In the genomic region with DNA sequence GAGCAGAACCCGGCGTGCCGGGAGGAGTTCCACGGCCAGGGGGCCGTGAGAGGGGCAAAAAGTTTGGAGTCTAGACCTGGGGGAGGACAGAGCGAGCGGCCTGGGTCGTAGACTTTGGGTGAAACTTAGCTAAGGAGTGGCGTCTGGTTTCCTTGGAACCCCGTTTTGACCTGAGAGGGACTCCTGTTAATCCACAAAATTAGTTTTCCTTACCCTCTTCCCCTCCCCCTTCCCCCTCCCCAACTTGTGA, we compare ENCODE assay signal across 8 cellular contexts. TPM values are rescaled to one million over a fixed set of nuclear protein-coding genes. Genes with fewer than 3 reads are reported as not detected.
A peak's percentile ranks its signal among the peaks of the same experiment; 100 is the strongest.
DNase-seq lines count a peak whose midpoint lies in the region; ATAC-seq lines count a peak whose summit lies in the region.

No MANE protein-coding gene starts in this region.

- H3K4me1 Mint-ChIP-seq in activated T-cell treated with anti-CD3 and anti-CD28 coated beads, Interleukin-2, amount 50 U/mL, for 72 hours (ENCODE audit: low read depth) = peaks cover 28% of the 10 kb centered on the region
- H3K4me1 Mint-ChIP-seq in activated T-helper 1 cell treated with anti-CD3 and anti-CD28 coated beads, Interleukin-12 subunit alpha, Interleukin-12 subunit beta, Interleukin-2, Interleukin-4 antibody, amounts not matched to agents 30 ng/mL and 10 ng/mL and 1 ng/mL, durations not matched to agents 14 hours and 24 hours and 36 hours (ENCODE audit: low read depth) = peaks cover 30% of the 10 kb centered on the region

- H3K36me3 ChIP-seq in iPS-18a (ENCODE audit: control insufficient read depth, low read depth, low read length) (peaks cover 13% of the 10 kb centered on the region), stomach smooth muscle (ENCODE audit: control insufficient read depth in 2 of 2, insufficient read depth in 2 of 2, low read length in 2 of 2) (no peaks in the 10 kb centered on the region)

- no peaks in the 10 kb centered on the region for H3K27me3 Mint-ChIP-seq in activated T-cell treated with anti-CD3 and anti-CD28 coated beads, Interleukin-2, amount 50 U/mL, for 72 hours (ENCODE audit: low read depth)
- H3K27me3 Mint-ChIP-seq in activated T-helper 1 cell treated with anti-CD3 and anti-CD28 coated beads, Interleukin-12 subunit alpha, Interleukin-12 subunit beta, Interleukin-2, Interleukin-4 antibody, amounts not matched to agents 30 ng/mL and 10 ng/mL and 1 ng/mL, durations not matched to agents 14 hours and 24 hours and 36 hours (ENCODE audit: insufficient read depth) = no peaks in the 10 kb centered on the region

- H3K36me3 Mint-ChIP-seq in activated T-cell treated with anti-CD3 and anti-CD28 coated beads, Interleukin-2, amount 50 U/mL, for 72 hours (ENCODE audit: insufficient read depth in 2 of 2) = peaks cover 2 to 3% of the 10 kb centered on the region in 2 donors
- peaks cover 17% of the 10 kb centered on the region for H3K36me3 Mint-ChIP-seq in activated T-helper 1 cell treated with anti-CD3 and anti-CD28 coated beads, Interleukin-12 subunit alpha, Interleukin-12 subunit beta, Interleukin-2, Interleukin-4 antibody, amounts not matched to agents 30 ng/mL and 10 ng/mL and 1 ng/mL, durations not matched to agents 14 hours and 24 hours and 36 hours (ENCODE audit: low read depth)

- no peak for DNase-seq in activated T-cell treated with anti-CD3 and anti-CD28 coated beads, Interleukin-2, amount 50 U/mL, for 72 hours
- no peak for DNase-seq in activated T-cell treated with anti-CD3 and anti-CD28 coated beads, Interleukin-2, amount 50 U/mL, for 1 hour
- no peak for DNase-seq in activated T-helper 1 cell treated with anti-CD3 and anti-CD28 coated beads, Interleukin-12 subunit alpha, Interleukin-12 subunit beta, Interleukin-2, Interleukin-4 antibody, amounts not matched to agents 30 ng/mL and 10 ng/mL and 1 ng/mL, durations not matched to agents 14 hours and 24 hours and 36 hours (ENCODE audit: low spot score)
- DNase-seq in NCI-H2171 treated with DMSO at 0.1 percent for 48 hours (lab: John Stamatoyannopoulos, UW) = no peak
- no peak for DNase-seq in NCI-H524 (lab: John Stamatoyannopoulos, UW)
- no peak for DNase-seq in glomerular visceral epithelial cell (ENCODE audit: extremely low spot score)

- H3K9me3 Mint-ChIP-seq in activated T-cell treated with anti-CD3 and anti-CD28 coated beads, Interleukin-2, amount 50 U/mL, for 72 hours = no peaks in the 10 kb centered on the region
- H3K9me3 Mint-ChIP-seq in activated T-helper 1 cell treated with anti-CD3 and anti-CD28 coated beads, Interleukin-12 subunit alpha, Interleukin-12 subunit beta, Interleukin-2, Interleukin-4 antibody, amounts not matched to agents 30 ng/mL and 10 ng/mL and 1 ng/mL, durations not matched to agents 14 hours and 24 hours and 36 hours = no peaks in the 10 kb centered on the region

- intact Hi-C loops in activated T-helper 1 cell treated with anti-CD3 and anti-CD28 coated beads, Interleukin-12 subunit alpha, Interleukin-12 subunit beta, Interleukin-2, Interleukin-4 antibody, amounts not matched to agents 30 ng/mL and 10 ng/mL and 1 ng/mL, durations not matched to agents 14 hours and 24 hours and 36 hours (cut with micrococcal nuclease) = loop anchor here (1.0 to 5.0 kb wide), 10 partner anchors 24 to 1419 kb away; partner anchors contain the start of genes CEP55, EXOC6, FRA10AC1 and RPP30

- H3K4me3 Mint-ChIP-seq in activated T-cell treated with anti-CD3 and anti-CD28 coated beads, Interleukin-2, amount 50 U/mL, for 72 hours = peak overlapping the region; percentile 87 to 95
- H3K4me3 Mint-ChIP-seq in activated T-helper 1 cell treated with anti-CD3 and anti-CD28 coated beads, Interleukin-12 subunit alpha, Interleukin-12 subunit beta, Interleukin-2, Interleukin-4 antibody, amounts not matched to agents 30 ng/mL and 10 ng/mL and 1 ng/mL, durations not matched to agents 14 hours and 24 hours and 36 hours = peak overlapping the region; percentile 93

- H3K27ac ChIP-seq in iPS-18a (ENCODE audit: low read length) (no peak overlapping the region), stomach smooth muscle (ENCODE audit: low read length) (peak overlapping the region; percentile 77)

- H3K9ac ChIP-seq in iPS-18a (ENCODE audit: low read length) (peak overlapping the region; percentile 89), stomach smooth muscle (ENCODE audit: low read length in 2 of 2) (peak overlapping the region; percentile 89 to 98)

- peak overlapping the region; percentile 92 for H3K4me3 ChIP-seq in iPS-18a (ENCODE audit: low read length)
- peak overlapping the region; percentile 90 to 95 for H3K4me3 ChIP-seq in stomach smooth muscle (ENCODE audit: low read length in 2 of 2)

- no peak overlapping the region for H3K27ac Mint-ChIP-seq in activated T-cell treated with anti-CD3 and anti-CD28 coated beads, Interleukin-2, amount 50 U/mL, for 72 hours
- H3K27ac Mint-ChIP-seq in activated T-helper 1 cell treated with anti-CD3 and anti-CD28 coated beads, Interleukin-12 subunit alpha, Interleukin-12 subunit beta, Interleukin-2, Interleukin-4 antibody, amounts not matched to agents 30 ng/mL and 10 ng/mL and 1 ng/mL, durations not matched to agents 14 hours and 24 hours and 36 hours = peak overlapping the region; percentile 85

- H3K27me3 ChIP-seq in iPS-18a (ENCODE audit: control insufficient read depth, insufficient read depth, low read length) (no peaks in the 10 kb centered on the region), stomach smooth muscle (ENCODE audit: control insufficient read depth in 1 of 2, insufficient read depth in 2 of 2, low read length in 2 of 2) (no peaks in the 10 kb centered on the region)

- H3K4me1 ChIP-seq in iPS-18a (ENCODE audit: control insufficient read depth, low read depth, low read length) = peaks cover 8% of the 10 kb centered on the region
- H3K4me1 ChIP-seq in stomach smooth muscle (ENCODE audit: control insufficient read depth, insufficient read depth, low read length) = peaks cover 14% of the 10 kb centered on the region

- ATAC-seq in activated T-cell treated with anti-CD3 and anti-CD28 coated beads, Interleukin-2, amount 50 U/mL, for 72 hours (replicated peaks in 1 of 2) = no peak

- no peaks in the 10 kb centered on the region for H3K9me3 ChIP-seq in iPS-18a (ENCODE audit: control insufficient read depth, low read depth, low read length)
- no peaks in the 10 kb centered on the region for H3K9me3 ChIP-seq in stomach smooth muscle (ENCODE audit: control insufficient read depth in 2 of 2, low read length in 2 of 2)

RNA-seq across cellular contexts. Expression of gene MARCHF5, which starts 0.6 kb away (rescaled TPM):
- 10 to 100 TPM; 29.7 to 34.2 TPM for total RNA-seq in activated T-cell treated with anti-CD3 and anti-CD28 coated beads, Interleukin-2, amount 50 U/mL, for 72 hours
- total RNA-seq in activated T-helper 1 cell treated with anti-CD3 and anti-CD28 coated beads, Interleukin-12 subunit alpha, Interleukin-12 subunit beta, Interleukin-2, Interleukin-4 antibody, amounts not matched to agents 30 ng/mL and 10 ng/mL and 1 ng/mL, durations not matched to agents 14 hours and 24 hours and 36 hours = 22.5 and 23.9 TPM in 2 replicates

RNA-seq across cellular contexts. Expression of gene CPEB3, which starts 0.7 kb away (rescaled TPM):
- 1 to 10 TPM; 1.7 to 2.2 TPM for total RNA-seq in activated T-cell treated with anti-CD3 and anti-CD28 coated beads, Interleukin-2, amount 50 U/mL, for 72 hours
- 2.5 and 2.7 TPM in 2 replicates for total RNA-seq in activated T-helper 1 cell treated with anti-CD3 and anti-CD28 coated beads, Interleukin-12 subunit alpha, Interleukin-12 subunit beta, Interleukin-2, Interleukin-4 antibody, amounts not matched to agents 30 ng/mL and 10 ng/mL and 1 ng/mL, durations not matched to agents 14 hours and 24 hours and 36 hours
